7 cellular contexts compared by ENCODE assay signal in the genomic region with DNA sequence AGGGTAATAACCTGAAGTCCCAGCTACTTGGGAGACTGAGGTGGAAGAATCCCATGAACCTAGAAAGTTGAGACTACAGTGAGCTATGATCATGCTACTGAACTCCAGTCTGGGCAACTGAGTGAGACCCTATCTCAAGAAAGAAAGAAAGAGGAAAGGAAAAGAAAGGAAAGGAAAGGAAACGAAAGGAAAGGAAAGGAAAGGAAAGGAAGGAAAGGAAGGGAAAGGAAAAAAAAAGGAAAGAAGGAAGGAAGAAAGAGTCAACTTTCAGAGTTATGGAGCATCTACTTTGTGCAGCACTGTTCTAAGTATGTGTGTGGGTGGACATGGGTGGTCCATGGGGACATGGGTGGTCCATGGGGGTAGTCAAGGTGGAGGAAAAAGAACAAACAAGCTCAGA.
"Had no signal": no experiment of that assay in that cellular context is flagged by ENCODE, and none has a peak within 500 bp of the region (broad histone marks: within the 10 kb centered on the region; RNA-seq: fewer than 3 reads in every experiment).

No MANE protein-coding gene starts in this region.

- H3K4me3 ChIP-seq: K562 had no signal

- FAIRE-seq: HepG2, HTR-8/SVneo, K562 had no signal

- H3K27ac ChIP-seq: HL-60 had no signal

- DNase-seq: IMR-90, KBM-7, KG1 had no signal
